ENCODE assay signal across 8 cellular contexts in genomic region chr6:28104392-28105250, GRCh38. TPM values are rescaled to one million over a fixed set of nuclear protein-coding genes. Genes with fewer than 3 reads are reported as not detected.
DNase-seq lines count a peak whose midpoint lies in the region; ATAC-seq, FAIRE-seq and TF ChIP-seq lines count a peak whose summit lies in the region.

No MANE protein-coding gene starts in this region.

- intact Hi-C loops in CD4-positive, alpha-beta memory T cell (cut with micrococcal nuclease) = loop anchor here (1.0 kb wide), 5 partner anchors 20 to 295 kb away; partner anchors contain the start of genes ZKSCAN4, ZNF165, ZSCAN12 and ZSCAN16

- peaks cover 2% of the 10 kb centered on the region; the same call in 1 of the 2 replicates for H3K23me2 ChIP-seq in H1 (ENCODE audit: low read depth, low read length)

- H3K56ac ChIP-seq in H1 (replicated peaks; ENCODE audit: insufficient read length, low read depth, low read length) (no peak overlapping the region), mesendoderm (ENCODE audit: low read length) (peak overlapping the region; percentile 95)

- TF ChIP-seq POLR2A in H1 (IDR thresholded peaks at IDR 0.05; ENCODE audit: control extremely low read depth in 1 of 2, low read depth in 2 of 2, low read length in 2 of 2) = peak in 1 of 2 experiments; percentile 80; a peak in 2 of 3 replicates

- H2BK5ac ChIP-seq in H1 (ENCODE audit: low read depth, low read length) (no peak overlapping the region), mesendoderm (ENCODE audit: low read length) (no peak overlapping the region)

- H4K20me1 ChIP-seq in H1 (replicated peaks in 1 of 2; ENCODE audit: control insufficient read depth in 1 of 2, insufficient read depth in 2 of 2, low read length in 2 of 2) = no peaks in the 10 kb centered on the region

- H3K36me3 ChIP-seq in CD4-positive, alpha-beta memory T cell (ENCODE audit: insufficient read depth, low read length) = no peaks in the 10 kb centered on the region
- H3K36me3 ChIP-seq in H1 (ENCODE audit: control insufficient read depth in 2 of 4, insufficient read depth in 4 of 4, low read length in 3 of 4) = no peaks in the 10 kb centered on the region
- no peaks in the 10 kb centered on the region for H3K36me3 ChIP-seq in mesendoderm (ENCODE audit: control insufficient read depth, insufficient read depth, low read length)

- H2BK12ac ChIP-seq in H1 (ENCODE audit: low read depth, low read length) = no peak overlapping the region

- no peaks in the 10 kb centered on the region for H3K9me3 Mint-ChIP-seq in CD4-positive, alpha-beta memory T cell

- H3K18ac ChIP-seq in H1 (ENCODE audit: extremely low read depth, low read length) = peak overlapping the region; percentile 87
- peak overlapping the region; percentile 54 for H3K18ac ChIP-seq in mesendoderm (ENCODE audit: low read length)

- TF ChIP-seq RAD21 in H1 (IDR thresholded peaks at IDR 0.05 in 1 of 2, conservative IDR thresholded peaks at IDR 0.05 in 1 of 2; ENCODE audit: low read depth in 2 of 2, low read length in 2 of 2) = peak; percentile 35 to 61

- peak; percentile 24 for FAIRE-seq in H1 (lab: Jason Lieb, UNC)

- 2% methylated on average over 47 of the region's 54 CpGs; no CpG with 5 or more reads in 1 of the 2 experiments for WGBS in H1 (ENCODE audit: extremely low coverage in 1 of 2, insufficient coverage in 1 of 2, insufficient read length in 1 of 2, insufficient replicate concordance in 2 of 2, low coverage in 1 of 2, low lambda C conversion rate in 2 of 2, missing lambda C conversion rate in 1 of 2), 2 experiments
- WGBS in mesendoderm (ENCODE audit: extremely low coverage, insufficient coverage, low lambda C conversion rate) = no CpG with 5 or more reads among the region's 54 CpGs

- peaks cover 13% of the 10 kb centered on the region for H3K4me1 ChIP-seq in CD4-positive, alpha-beta memory T cell (ENCODE audit: insufficient read depth, low read length)
- H3K4me1 ChIP-seq in H1 (replicated peaks in 1 of 4; ENCODE audit: control insufficient read depth in 3 of 4, insufficient read depth in 4 of 4, low read length in 3 of 4) = peaks cover 0 to 6% (median 2%) of the 10 kb centered on the region in 4 experiments; a peak in 3 of 7 replicates
- H3K4me1 ChIP-seq in mesendoderm (ENCODE audit: control insufficient read depth, low read depth, low read length) = no peaks in the 10 kb centered on the region

- peak; percentile 99 for ATAC-seq in GM19395 (IDR thresholded peaks at IDR 0.05; ENCODE audit: unreplicated experiment)
- peak; percentile 98 for ATAC-seq in HG03565 (IDR thresholded peaks at IDR 0.05; ENCODE audit: unreplicated experiment)

- H3K79me1 ChIP-seq in H1 (ENCODE audit: low read depth, low read length) = no peaks in the 10 kb centered on the region
- H3K79me1 ChIP-seq in mesendoderm (ENCODE audit: low read length) = no peaks in the 10 kb centered on the region

- no peak overlapping the region for H3K14ac ChIP-seq in H1 (ENCODE audit: insufficient read length)

- H3K9me3 ChIP-seq in CD4-positive, alpha-beta memory T cell (ENCODE audit: control insufficient read depth in 1 of 2, low read length in 2 of 2) = no peaks in the 10 kb centered on the region
- no peaks in the 10 kb centered on the region for H3K9me3 ChIP-seq in H1 (ENCODE audit: insufficient read depth in 2 of 2, low read depth in 1 of 2, low read length in 1 of 2)

- H2AFZ ChIP-seq in H1 (ENCODE audit: low read length) = peak overlapping the region; percentile 93

- peak overlapping the region in 3 of 4 experiments; percentile 56 to 67 (median 62); a peak in 6 of 7 replicates for H3K9ac ChIP-seq in H1 (replicated peaks in 1 of 4; ENCODE audit: extremely low read depth in 1 of 4, low read depth in 3 of 4, low read length in 3 of 4)
- peak overlapping the region; percentile 83 for H3K9ac ChIP-seq in mesendoderm (ENCODE audit: low read length)

- H2BK120ac ChIP-seq in H1 (replicated peaks; ENCODE audit: low read depth, low read length) (no peak overlapping the region), mesendoderm (ENCODE audit: low read depth, low read length) (no peak overlapping the region)

- H3K27me3 ChIP-seq in CD4-positive, alpha-beta memory T cell (ENCODE audit: insufficient read depth, low read length) = no peaks in the 10 kb centered on the region
- H3K27me3 ChIP-seq in H1 (replicated peaks in 1 of 4; ENCODE audit: control insufficient read depth in 3 of 4, extremely low read depth in 1 of 4, insufficient read depth in 3 of 4, low read length in 3 of 4) (no peaks in the 10 kb centered on the region; a peak in 4 of 7 replicates), mesendoderm (ENCODE audit: insufficient read depth, low read length, poor library complexity) (no peaks in the 10 kb centered on the region)

- H4K5ac ChIP-seq in H1 (ENCODE audit: insufficient read length, low read depth, low read length) (peak overlapping the region; percentile 94), mesendoderm (ENCODE audit: low read length) (no peak overlapping the region)

- H2BK20ac ChIP-seq in H1 (ENCODE audit: low read length) = no peak overlapping the region

- H3K79me2 ChIP-seq in H1 (ENCODE audit: control insufficient read depth in 1 of 2, insufficient read depth in 2 of 2, low read length in 2 of 2) = no peaks in the 10 kb centered on the region
- no peaks in the 10 kb centered on the region for H3K79me2 ChIP-seq in mesendoderm (ENCODE audit: control insufficient read depth, insufficient read depth, low read length)

- TF ChIP-seq CTCF in H1 (IDR thresholded peaks at IDR 0.05; ENCODE audit: control extremely low read depth in 1 of 3, insufficient read depth in 1 of 3, low read depth in 1 of 3, low read length in 3 of 3) = peak; percentile 58 to 72 (median 62)

- CTCF ChIA-PET in CD4-positive, alpha-beta memory T cell (lab: Charles Lee; ENCODE audit: partially characterized antibody) = interaction anchor here (0.5 to 2.7 kb wide), 18 partner anchors 12 to 323 kb away, joined by 3 to 19 read pairs (median 4); partner anchors contain the start of genes NKAPL, ZKSCAN4, ZKSCAN8 and ZSCAN16
- CTCF ChIA-PET in H1 (lab: Charles Lee; ENCODE audit: partially characterized antibody) = interaction anchor here (0.8 to 2.3 kb wide), 11 partner anchors 8 to 385 kb away, joined by 3 to 10 read pairs (median 5); partner anchors contain the start of gene ZSCAN16

- peaks cover 3 to 11% of the 10 kb centered on the region in 2 donors for H3K27me3 Mint-ChIP-seq in CD4-positive, alpha-beta memory T cell

- H3K4me3 Mint-ChIP-seq in CD4-positive, alpha-beta memory T cell = peak overlapping the region; percentile 85 to 96 (median 92)

- H4K8ac ChIP-seq in H1 (ENCODE audit: extremely low read depth, insufficient read depth, low read length) (peak overlapping the region; percentile 12; the same call in 1 of the 2 replicates), mesendoderm (ENCODE audit: low read depth, low read length) (no peak overlapping the region)

- peak overlapping the region; percentile 59 to 67 for H3K4me3 ChIP-seq in CD4-positive, alpha-beta memory T cell (ENCODE audit: low read length in 2 of 2)
- H3K4me3 ChIP-seq in H1 (ENCODE audit: extremely low read depth in 1 of 4, insufficient read depth in 2 of 4, low read depth in 3 of 4, low read length in 4 of 4) = peak overlapping the region; percentile 62 to 79 (median 76)
- H3K4me3 ChIP-seq in mesendoderm (ENCODE audit: low read length) = peak overlapping the region; percentile 67

- H3K4me2 ChIP-seq in H1 (ENCODE audit: insufficient read depth in 1 of 2, low read depth in 2 of 2, low read length in 2 of 2) = peak overlapping the region; percentile 69 to 84
- peak overlapping the region; percentile 92 for H3K4me2 ChIP-seq in mesendoderm (ENCODE audit: low read length)

- H4K91ac ChIP-seq in H1 (replicated peaks; ENCODE audit: insufficient read length, low read length) = no peak overlapping the region

- H3K4ac ChIP-seq in H1 (replicated peaks; ENCODE audit: insufficient read length, low read depth, low read length) (peak overlapping the region; percentile 38), mesendoderm (ENCODE audit: low read depth, low read length) (no peak overlapping the region)

- peak; percentile 79 to 83 (median 82) for DNase-seq in CD4-positive, alpha-beta memory T cell
- DNase-seq in NCI-H82 (lab: John Stamatoyannopoulos, UW) (peak; percentile 87), H1 (ENCODE audit: low read depth in 1 of 2, low spot score in 2 of 2) (peak; percentile 72 to 88), mesendoderm (peak; percentile 86)
- peak; percentile 92 for DNase-seq in activated CD8-positive, alpha-beta memory T cell treated with anti-CD3 and anti-CD28 coated beads for 24 hours
- peak; percentile 58 for DNase-seq in stimulated activated CD8-positive, alpha-beta memory T cell treated with anti-CD3 and anti-CD28 coated beads, Interleukin-12 subunit alpha, Interleukin-12 subunit beta, amount 100 ng/mL, for 24 hours (ENCODE audit: extremely low read depth)

- H3K23ac ChIP-seq in H1 (ENCODE audit: insufficient read length) (no peak overlapping the region), mesendoderm (ENCODE audit: low read length) (no peak overlapping the region)

- POLR2A ChIA-PET in CD4-positive, alpha-beta memory T cell (lab: Charles Lee; ENCODE audit: partially characterized antibody) = interaction anchor here (0.5 to 3.3 kb wide), 19 partner anchors 12 to 1545 kb away, joined by 3 to 40 read pairs (median 5); partner anchors contain the start of genes ZKSCAN4, ZKSCAN8, ZNF165 and ZSCAN12
- POLR2A ChIA-PET in H1 (lab: Charles Lee; ENCODE audit: partially characterized antibody) = interaction anchor here (0.9 to 2.0 kb wide), 10 partner anchors 8 to 237 kb away, joined by 3 to 10 read pairs (median 5); partner anchors contain the start of genes ZNF165 and ZSCAN16

- H3K27ac ChIP-seq in CD4-positive, alpha-beta memory T cell (ENCODE audit: low read depth, low read length) = peak overlapping the region; percentile 72
- H3K27ac ChIP-seq in H1 (ENCODE audit: low read depth, low read length) (no peak overlapping the region; the same call in 1 of the 2 replicates), mesendoderm (ENCODE audit: low read depth, low read length) (no peak overlapping the region)

- peak overlapping the region; percentile 80 to 97 (median 93) for H3K27ac Mint-ChIP-seq in CD4-positive, alpha-beta memory T cell

- peaks cover 0 to 2% of the 10 kb centered on the region in 2 donors for H3K36me3 Mint-ChIP-seq in CD4-positive, alpha-beta memory T cell

- no peak for TF ChIP-seq EP300 in H1 (IDR thresholded peaks at IDR 0.05; ENCODE audit: borderline replicate concordance in 1 of 2, low read depth in 2 of 2, low read length in 2 of 2)

- H2BK15ac ChIP-seq in H1 (ENCODE audit: low read length) = no peak overlapping the region
- H2BK15ac ChIP-seq in mesendoderm (replicated peaks; ENCODE audit: low read depth) = no peak overlapping the region

- H2AK5ac ChIP-seq in H1 (ENCODE audit: low read depth, low read length) (no peak overlapping the region), mesendoderm (ENCODE audit: low read length) (no peak overlapping the region)

- H3K4me1 Mint-ChIP-seq in CD4-positive, alpha-beta memory T cell = peaks cover 3 to 17% (median 11%) of the 10 kb centered on the region in 4 donors

RNA-seq across cellular contexts. Expression of gene ZSCAN16, which starts 19.8 kb away (rescaled TPM):
- 10 to 100 TPM; 13.4 to 14.8 TPM for total RNA-seq in CD4-positive, alpha-beta memory T cell
- polyA plus RNA-seq in CD4-positive, alpha-beta memory T cell = 10 to 100 TPM; 12.4 to 14.2 TPM
- total RNA-seq in H1 (2021; fragmentation: NEBNext Ultra II Directional; extraction: Animal tissue kit (Norgen Biotek cat#: 25700)) = 7.4 and 9.4 TPM in 2 replicates
- polyA plus RNA-seq in H1 (2011; rRNA removed) = 1.9 and 3.6 TPM in 2 replicates
- 6.8 TPM for polyA plus RNA-seq in H1 (2011; cell fraction: cytosol; rRNA removed)
- polyA plus RNA-seq in H1 (2011; cell fraction: nucleus; rRNA removed) = 4.2 TPM
- 8.0 to 11.4 TPM (median 10.0 TPM) in 4 replicates for polyA plus RNA-seq in H1 (2012, experiment 1 of 2)
- 0.96 TPM for polyA plus RNA-seq in H1 (2012, experiment 2 of 2)
- polyA plus RNA-seq in H1 (2013, experiment 1 of 2) = 9.6 TPM
- 9.1 TPM for polyA plus RNA-seq in H1 (2013, experiment 2 of 2)
- polyA minus RNA-seq in H1 (2011; rRNA and poly(A)+ RNA removed) = 10.2 and 13.4 TPM in 2 replicates
- 3.7 TPM for polyA minus RNA-seq in H1 (2011; cell fraction: cytosol; rRNA and poly(A)+ RNA removed)
- polyA minus RNA-seq in H1 (2011; cell fraction: nucleus; rRNA and poly(A)+ RNA removed) = 9.1 TPM
- polyA plus RNA-seq in mesendoderm (2013, experiment 1 of 2) = 8.8 TPM
- 9.4 TPM for polyA plus RNA-seq in mesendoderm (2013, experiment 2 of 2)

RNA-seq across cellular contexts. Expression of gene ZNF165, which starts 24.3 kb away (rescaled TPM):
- 1 to 10 TPM in 1 of 2 experiments, under 1 TPM in 1; 0.75 to 1.4 TPM for total RNA-seq in CD4-positive, alpha-beta memory T cell
- under 1 TPM; 0.78 to 0.96 TPM for polyA plus RNA-seq in CD4-positive, alpha-beta memory T cell
- 9.3 and 10.2 TPM in 2 replicates for total RNA-seq in H1 (2021; fragmentation: NEBNext Ultra II Directional; extraction: Animal tissue kit (Norgen Biotek cat#: 25700))
- polyA plus RNA-seq in H1 (2011; rRNA removed) = 0.71 and 1.2 TPM in 2 replicates
- polyA plus RNA-seq in H1 (2011; cell fraction: cytosol; rRNA removed) = 1.2 TPM
- 1.3 TPM for polyA plus RNA-seq in H1 (2011; cell fraction: nucleus; rRNA removed)
- 2.6 to 6.1 TPM (median 4.3 TPM) in 4 replicates for polyA plus RNA-seq in H1 (2012, experiment 1 of 2)
- polyA plus RNA-seq in H1 (2012, experiment 2 of 2) = 0.38 TPM
- 4.3 TPM for polyA plus RNA-seq in H1 (2013, experiment 1 of 2)
- polyA plus RNA-seq in H1 (2013, experiment 2 of 2) = 3.9 TPM
- 3.8 and 4.2 TPM in 2 replicates for polyA minus RNA-seq in H1 (2011; rRNA and poly(A)+ RNA removed)
- 2.4 TPM for polyA minus RNA-seq in H1 (2011; cell fraction: cytosol; rRNA and poly(A)+ RNA removed)
- polyA minus RNA-seq in H1 (2011; cell fraction: nucleus; rRNA and poly(A)+ RNA removed) = 4.1 TPM
- polyA plus RNA-seq in mesendoderm (2013, experiment 1 of 2) = 4.6 TPM
- polyA plus RNA-seq in mesendoderm (2013, experiment 2 of 2) = 4.7 TPM

RNA-seq across cellular contexts. Expression of gene ZKSCAN8, which starts 37.1 kb away (rescaled TPM):
- 10 to 100 TPM; 40.8 to 43.3 TPM for total RNA-seq in CD4-positive, alpha-beta memory T cell
- polyA plus RNA-seq in CD4-positive, alpha-beta memory T cell = 1 to 10 TPM in 1 of 2 donors, not detected in 1; 1.8 TPM
- total RNA-seq in H1 (2021; fragmentation: NEBNext Ultra II Directional; extraction: Animal tissue kit (Norgen Biotek cat#: 25700)) = 23.3 and 24.1 TPM in 2 replicates
- polyA plus RNA-seq in H1 (2011; rRNA removed) = 8.6 and 10.7 TPM in 2 replicates
- 10.7 TPM for polyA plus RNA-seq in H1 (2011; cell fraction: cytosol; rRNA removed)
- polyA plus RNA-seq in H1 (2011; cell fraction: nucleus; rRNA removed) = 16.7 TPM
- 8.4 to 15.2 TPM (median 11.4 TPM) in 4 replicates for polyA plus RNA-seq in H1 (2012, experiment 1 of 2)
- polyA plus RNA-seq in H1 (2012, experiment 2 of 2) = 0.47 TPM
- polyA plus RNA-seq in H1 (2013, experiment 1 of 2) = 14.9 TPM
- 12.5 TPM for polyA plus RNA-seq in H1 (2013, experiment 2 of 2)
- 21.7 and 34.5 TPM in 2 replicates for polyA minus RNA-seq in H1 (2011; rRNA and poly(A)+ RNA removed)
- 16.1 TPM for polyA minus RNA-seq in H1 (2011; cell fraction: cytosol; rRNA and poly(A)+ RNA removed)
- polyA minus RNA-seq in H1 (2011; cell fraction: nucleus; rRNA and poly(A)+ RNA removed) = 21.3 TPM
- polyA plus RNA-seq in mesendoderm (2013, experiment 1 of 2) = 10.2 TPM
- polyA plus RNA-seq in mesendoderm (2013, experiment 2 of 2) = 10.4 TPM
